ENCODE assay signal across 9 cellular contexts in the genomic region with DNA sequence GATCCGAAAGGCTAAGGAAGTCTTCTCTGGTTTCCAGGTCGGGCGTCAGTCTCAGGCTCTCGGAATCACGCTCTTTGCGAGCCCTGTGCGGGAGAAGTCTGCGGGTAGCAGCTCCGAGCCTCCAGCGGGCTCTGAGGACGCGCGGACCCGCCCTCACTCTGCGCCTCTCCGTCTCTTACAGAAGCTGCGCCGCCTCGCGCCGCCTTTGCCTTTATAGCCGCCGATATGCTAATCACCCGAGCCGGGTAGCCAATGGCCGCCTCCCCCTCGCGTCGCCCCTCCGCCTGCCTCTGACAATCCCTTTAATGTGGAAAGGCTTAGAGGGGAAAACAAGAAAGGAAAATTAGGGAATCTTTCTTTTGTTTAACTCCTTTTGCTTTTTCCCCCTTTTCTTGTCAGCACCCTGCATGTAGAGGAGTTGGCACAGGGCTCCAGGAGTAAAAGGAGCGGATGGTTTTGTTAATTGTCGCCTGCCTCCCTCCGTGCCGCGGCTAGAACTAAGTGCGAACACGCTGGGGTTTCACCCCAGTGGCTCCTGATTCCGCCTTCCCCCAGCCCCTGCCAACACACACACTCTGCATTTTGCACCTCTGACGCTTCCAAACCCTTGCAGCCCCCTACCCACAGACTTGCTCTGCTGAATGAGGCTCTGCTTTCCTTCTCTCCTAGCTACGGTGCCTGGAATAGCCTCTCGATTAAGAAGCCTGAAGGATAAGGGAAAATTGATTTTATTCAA. TPM values are rescaled to one million over a fixed set of nuclear protein-coding genes. Genes with fewer than 3 reads are reported as not detected.
DNase-seq lines count a peak whose midpoint lies in the region; ATAC-seq lines count a peak whose summit lies in the region.
"Had no signal": no experiment of that assay in that cellular context is flagged by ENCODE, and none has a peak within 500 bp of the region (broad histone marks: within the 10 kb centered on the region; RNA-seq: fewer than 3 reads in every experiment).

A gene with protein sequence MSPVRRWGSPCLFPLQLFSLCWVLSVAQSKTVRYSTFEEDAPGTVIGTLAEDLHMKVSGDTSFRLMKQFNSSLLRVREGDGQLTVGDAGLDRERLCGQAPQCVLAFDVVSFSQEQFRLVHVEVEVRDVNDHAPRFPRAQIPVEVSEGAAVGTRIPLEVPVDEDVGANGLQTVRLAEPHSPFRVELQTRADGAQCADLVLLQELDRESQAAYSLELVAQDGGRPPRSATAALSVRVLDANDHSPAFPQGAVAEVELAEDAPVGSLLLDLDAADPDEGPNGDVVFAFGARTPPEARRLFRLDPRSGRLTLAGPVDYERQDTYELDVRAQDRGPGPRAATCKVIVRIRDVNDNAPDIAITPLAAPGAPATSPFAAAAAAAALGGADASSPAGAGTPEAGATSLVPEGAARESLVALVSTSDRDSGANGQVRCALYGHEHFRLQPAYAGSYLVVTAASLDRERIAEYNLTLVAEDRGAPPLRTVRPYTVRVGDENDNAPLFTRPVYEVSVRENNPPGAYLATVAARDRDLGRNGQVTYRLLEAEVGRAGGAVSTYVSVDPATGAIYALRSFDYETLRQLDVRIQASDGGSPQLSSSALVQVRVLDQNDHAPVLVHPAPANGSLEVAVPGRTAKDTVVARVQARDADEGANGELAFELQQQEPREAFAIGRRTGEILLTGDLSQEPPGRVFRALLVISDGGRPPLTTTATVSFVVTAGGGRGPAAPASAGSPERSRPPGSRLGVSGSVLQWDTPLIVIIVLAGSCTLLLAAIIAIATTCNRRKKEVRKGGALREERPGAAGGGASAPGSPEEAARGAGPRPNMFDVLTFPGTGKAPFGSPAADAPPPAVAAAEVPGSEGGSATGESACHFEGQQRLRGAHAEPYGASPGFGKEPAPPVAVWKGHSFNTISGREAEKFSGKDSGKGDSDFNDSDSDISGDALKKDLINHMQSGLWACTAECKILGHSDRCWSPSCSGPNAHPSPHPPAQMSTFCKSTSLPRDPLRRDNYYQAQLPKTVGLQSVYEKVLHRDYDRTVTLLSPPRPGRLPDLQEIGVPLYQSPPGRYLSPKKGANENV (minus strand): TSS at position 186 of the 736 bp plus-strand sequence. CDS start 204 bp downstream, outside the sequence.

- H3K4me1 ChIP-seq in NT2/D1 (ENCODE audit: insufficient read depth, insufficient read length) = no peaks in the 10 kb centered on the region

- peaks cover 56% of the 10 kb centered on the region for H3K27me3 Mint-ChIP-seq in activated naive CD4-positive, alpha-beta T cell treated with anti-CD3 and anti-CD28 coated beads, Interleukin-2, amount 50 U/mL, for 24 hours

- H3K4me3 Mint-ChIP-seq in activated naive CD4-positive, alpha-beta T cell treated with anti-CD3 and anti-CD28 coated beads, Interleukin-2, amount 50 U/mL, for 24 hours = peak within 1 kb of the TSS; percentile 74

- peaks cover 12% of the 10 kb centered on the region for H3K9me3 Mint-ChIP-seq in activated naive CD4-positive, alpha-beta T cell treated with anti-CD3 and anti-CD28 coated beads, Interleukin-2, amount 50 U/mL, for 24 hours

- H3K9me3 ChIP-seq in NT2/D1 (ENCODE audit: insufficient read depth, low read length) = peaks cover 16% of the 10 kb centered on the region; the same call in 1 of the 2 replicates

- H3K36me3 ChIP-seq in NT2/D1 (ENCODE audit: insufficient read depth, insufficient read length, low read length) = no peaks in the 10 kb centered on the region
- H3K36me3 ChIP-seq: BLaER1 had no signal

- DNase-seq in activated naive CD4-positive, alpha-beta T cell treated with anti-CD3 and anti-CD28 coated beads, Interleukin-2, amount 50 U/mL, for 16 hours = no peak
- peak; percentile 76 for DNase-seq in NT2/D1 (ENCODE audit: low read depth, low spot score)
- peak in 35 of 51 donors; percentile 3 to 72 (median 36) for DNase-seq in hypothalamus (lab: John Stamatoyannopoulos, UW)
- no peak for DNase-seq in RPMI8226

- ATAC-seq in GM19351 (IDR thresholded peaks at IDR 0.05; ENCODE audit: unreplicated experiment) (no peak), HG03571 (IDR thresholded peaks at IDR 0.05; ENCODE audit: unreplicated experiment) (no peak)

- H3K36me3 Mint-ChIP-seq in activated naive CD4-positive, alpha-beta T cell treated with anti-CD3 and anti-CD28 coated beads, Interleukin-2, amount 50 U/mL, for 24 hours = peaks cover 2% of the 10 kb centered on the region

- peak within 1 kb of the TSS; percentile 42 for H3K9ac ChIP-seq in NT2/D1 (ENCODE audit: insufficient read length, low read depth)
- H3K9ac ChIP-seq: BLaER1 had no signal

- peaks cover 13% of the 10 kb centered on the region for H3K27me3 ChIP-seq in NT2/D1 (ENCODE audit: insufficient read depth, insufficient read length)
- H3K27me3 ChIP-seq: BLaER1 had no signal

- peak within 1 kb of the TSS; percentile 26 for H3K4me3 ChIP-seq in NT2/D1 (ENCODE audit: insufficient read length, low read depth)
- H3K4me3 ChIP-seq: BLaER1 had no signal

- H3K4me1 Mint-ChIP-seq in activated naive CD4-positive, alpha-beta T cell treated with anti-CD3 and anti-CD28 coated beads, Interleukin-2, amount 50 U/mL, for 24 hours = peaks cover 37% of the 10 kb centered on the region

- H3K27ac ChIP-seq in temporal lobe (ENCODE audit: low read depth, low read length) = no peak within 1 kb of the TSS
- H3K27ac ChIP-seq: BLaER1 had no signal

- peak within 1 kb of the TSS; percentile 41 for H3K27ac Mint-ChIP-seq in activated naive CD4-positive, alpha-beta T cell treated with anti-CD3 and anti-CD28 coated beads, Interleukin-2, amount 50 U/mL, for 24 hours

RNA-seq across cellular contexts. Expression of the gene that starts here (rescaled TPM):
- total RNA-seq in temporal lobe = 52.6 TPM

Comparison
In these comparisons a context has a peak if more than half of its experiments do, and no peak if none do; other contexts are left out.
1. DNase-seq: peak in NT2/D1 (single experiment) and hypothalamus (35 of 51); none in activated naive CD4-positive, alpha-beta T cell treated with anti-CD3 and anti-CD28 coated beads, Interleukin-2, amount 50 U/mL, for 16 hours (single experiment) and RPMI8226 (single experiment).